11 cellular contexts compared by ENCODE assay signal in the genomic region with DNA sequence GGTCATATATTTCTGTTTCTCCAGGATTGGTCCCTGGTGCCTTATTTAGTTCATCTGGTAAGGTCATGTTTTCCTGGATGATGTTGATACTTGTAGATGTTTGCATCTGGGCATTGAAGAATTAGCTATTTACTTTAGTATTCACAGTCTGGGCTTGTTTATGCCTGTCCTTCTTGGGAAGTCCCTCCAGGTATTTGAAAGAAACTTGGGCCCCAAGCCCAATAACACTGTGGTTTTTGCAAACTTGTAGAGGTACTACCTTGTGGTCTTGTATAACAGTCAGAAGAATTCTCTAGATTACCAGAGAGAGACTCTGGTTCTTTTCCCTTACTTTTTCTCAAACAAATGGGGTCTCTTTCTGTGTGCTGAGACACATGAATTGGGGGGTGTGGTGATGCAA.
DNase-seq lines count a peak whose midpoint lies in the region; ATAC-seq, FAIRE-seq and TF ChIP-seq lines count a peak whose summit lies in the region.
"Had no signal": no experiment of that assay in that cellular context is flagged by ENCODE, and none has a peak within 500 bp of the region (broad histone marks: within the 10 kb centered on the region; RNA-seq: fewer than 3 reads in every experiment).

No MANE protein-coding gene starts in this region.

- H4K5ac ChIP-seq in H9 (ENCODE audit: insufficient read length, low read depth, low read length): no peak overlapping the region

- H3K27me3 ChIP-seq in CD8-positive, alpha-beta T cell (ENCODE audit: insufficient read depth, low read length): no peaks in the 10 kb centered on the region
- H3K27me3 ChIP-seq in H9 (ENCODE audit: insufficient read depth, low read length): no peaks in the 10 kb centered on the region
- H3K27me3 ChIP-seq: right lobe of liver had no signal

- POLR2A ChIA-PET in CD8-positive, alpha-beta T cell (lab: Charles Lee): interaction anchor here (1.0 to 2.3 kb wide), 2 partner anchors 11 to 21 kb away, joined by 4 to 5 read pairs; no protein-coding TSS in a partner anchor

- ATAC-seq in CD8-positive, alpha-beta T cell: no peak
- ATAC-seq in HG02870 (IDR thresholded peaks at IDR 0.05; ENCODE audit: unreplicated experiment) (peak; percentile 93), GM21737 (IDR thresholded peaks at IDR 0.05; ENCODE audit: unreplicated experiment) (no peak)
- ATAC-seq: right lobe of liver had no signal

- no peak overlapping the region for H2BK5ac ChIP-seq in H9 (ENCODE audit: insufficient read length, low read length)

- no peak overlapping the region for H3K4me3 Mint-ChIP-seq in CD8-positive, alpha-beta T cell
- no peak overlapping the region for H3K4me3 Mint-ChIP-seq in H9
- H3K4me3 Mint-ChIP-seq: activated B cell treated with CpG ODN at 0.5 μM for 24 hours had no signal

- no peak overlapping the region for H3K18ac ChIP-seq in H9 (ENCODE audit: insufficient read length, low read depth, low read length)

- no peak overlapping the region for H3K56ac ChIP-seq in H9 (ENCODE audit: insufficient read length, low read depth, low read length)

- peaks cover 33% of the 10 kb centered on the region for H3K9me3 Mint-ChIP-seq in CD8-positive, alpha-beta T cell
- H3K9me3 Mint-ChIP-seq in H9: peaks cover 21 to 34% of the 10 kb centered on the region in 2 experiments

- H3K27me3 Mint-ChIP-seq in CD8-positive, alpha-beta T cell (ENCODE audit: low read depth): no peaks in the 10 kb centered on the region
- H3K27me3 Mint-ChIP-seq in H9 (ENCODE audit: low read depth): no peaks in the 10 kb centered on the region
- H3K27me3 Mint-ChIP-seq: activated B cell treated with CpG ODN at 0.5 μM for 24 hours had no signal

- H3K9ac ChIP-seq in H9 (ENCODE audit: extremely low read depth, insufficient read length, low read length): no peak overlapping the region

- CTCF ChIA-PET in CD8-positive, alpha-beta T cell (lab: Charles Lee): no interaction called here

- H3K23me2 ChIP-seq in H9 (ENCODE audit: insufficient read length, low read depth, low read length, poor library complexity, severe bottlenecking): no peaks in the 10 kb centered on the region

- H3K79me2 ChIP-seq in H9 (ENCODE audit: insufficient read depth, low read length): no peaks in the 10 kb centered on the region

- H3K4me3 ChIP-seq in CD8-positive, alpha-beta T cell (ENCODE audit: low read depth, low read length): no peak overlapping the region
- H3K4me3 ChIP-seq: right lobe of liver had no signal

- no peak overlapping the region for H2BK20ac ChIP-seq in H9 (ENCODE audit: low read depth, low read length, poor library complexity, severe bottlenecking)

- H3T11ph ChIP-seq in H9 (ENCODE audit: low read length): no peak overlapping the region

- H4K91ac ChIP-seq in H9 (ENCODE audit: insufficient read length, low read depth, low read length): no peak overlapping the region

- no peak overlapping the region for H3K4ac ChIP-seq in H9 (ENCODE audit: low read depth, low read length)

- no peak overlapping the region for H3K23ac ChIP-seq in H9 (ENCODE audit: insufficient read length, low read depth, low read length)

- H3K14ac ChIP-seq in H9 (ENCODE audit: insufficient read depth, low read length): no peak overlapping the region

- no peaks in the 10 kb centered on the region for H3K36me3 ChIP-seq in CD8-positive, alpha-beta T cell (ENCODE audit: insufficient read depth, low read length)
- H3K36me3 ChIP-seq: right lobe of liver had no signal

- peak; percentile 64 for FAIRE-seq in GM19239 (lab: Jason Lieb, UNC)

- H3K4me1 ChIP-seq in CD8-positive, alpha-beta T cell (ENCODE audit: insufficient read depth, low read length): peaks cover 9% of the 10 kb centered on the region
- H3K4me1 ChIP-seq in H9 (ENCODE audit: insufficient read depth, low read length): no peaks in the 10 kb centered on the region
- H3K4me1 ChIP-seq: right lobe of liver had no signal

- H3K27ac ChIP-seq in CD8-positive, alpha-beta T cell (ENCODE audit: low read depth, low read length): no peak overlapping the region
- no peak overlapping the region for H3K27ac ChIP-seq in H9 (ENCODE audit: insufficient read length, low read depth, low read length)
- H3K27ac ChIP-seq: right lobe of liver had no signal

- no peak overlapping the region for H2BK15ac ChIP-seq in H9 (ENCODE audit: low read depth, low read length)

- peak overlapping the region; percentile 78 for H3K27ac Mint-ChIP-seq in CD8-positive, alpha-beta T cell
- H3K27ac Mint-ChIP-seq in H9: no peak overlapping the region
- H3K27ac Mint-ChIP-seq: activated B cell treated with CpG ODN at 0.5 μM for 24 hours had no signal

- H3K4me2 ChIP-seq in H9 (ENCODE audit: insufficient read depth, insufficient read length, low read length): no peak overlapping the region

- intact Hi-C loops in CD8-positive, alpha-beta T cell (cut with DNase I, micrococcal nuclease): no loop called here

- no peaks in the 10 kb centered on the region for H4K20me1 ChIP-seq in H9 (ENCODE audit: control insufficient read depth, insufficient read depth, insufficient read length)

- H3K9me3 ChIP-seq in CD8-positive, alpha-beta T cell (ENCODE audit: low read length): no peaks in the 10 kb centered on the region
- H3K9me3 ChIP-seq in H9 (ENCODE audit: control insufficient read depth, low read depth, low read length): peaks cover 17% of the 10 kb centered on the region
- H3K9me3 ChIP-seq: right lobe of liver had no signal

- no peak overlapping the region for H2BK120ac ChIP-seq in H9 (ENCODE audit: low read depth, low read length, poor library complexity, severe bottlenecking)

- no peak for TF ChIP-seq CTCF in CD8-positive, alpha-beta T cell (IDR thresholded peaks at IDR 0.05)
- no peak for TF ChIP-seq CTCF in H9 (conservative IDR thresholded peaks at IDR 0.05)

- peaks cover 16% of the 10 kb centered on the region for H3K4me1 Mint-ChIP-seq in CD8-positive, alpha-beta T cell (ENCODE audit: low read depth)
- H3K4me1 Mint-ChIP-seq in H9: 0 out of 4 replicates have a peak, but pooled peaks cover 0 to 6% of the 10 kb centered on the region in 2 experiments

- H2AK5ac ChIP-seq in H9 (ENCODE audit: insufficient read length, low read length): no peak overlapping the region

- no peak for DNase-seq in CD8-positive, alpha-beta T cell
- DNase-seq in GM19239 (ENCODE audit: insufficient read length, low spot score) (no peak), M059J (ENCODE audit: low read depth) (peak; percentile 38), H9 (no peak), NCI-H128 (lab: John Stamatoyannopoulos, UW; ENCODE audit: unreplicated experiment) (no peak), NCI-H1930 (lab: John Stamatoyannopoulos, UW) (no peak)
- DNase-seq: activated B cell treated with CpG ODN at 0.5 μM for 24 hours, amniotic stem cell, right lobe of liver had no signal

- H2AFZ ChIP-seq in H9 (ENCODE audit: low read length): no peak overlapping the region

- no peaks in the 10 kb centered on the region for H3K79me1 ChIP-seq in H9 (ENCODE audit: insufficient read depth, low read depth, low read length, poor library complexity, severe bottlenecking)

- no peak overlapping the region for H2BK12ac ChIP-seq in H9 (ENCODE audit: insufficient read length, low read depth, low read length)

- no peak overlapping the region for H4K8ac ChIP-seq in H9 (replicated peaks; ENCODE audit: insufficient read length, low read depth, low read length)

- peaks cover 16% of the 10 kb centered on the region for H3K36me3 Mint-ChIP-seq in CD8-positive, alpha-beta T cell
- H3K36me3 Mint-ChIP-seq in H9 (ENCODE audit: insufficient read depth in 1 of 3, low read depth in 3 of 3): peaks cover 12 to 18% (median 12%) of the 10 kb centered on the region in 3 experiments
